Comparison of ENCODE assay signal across 13 cellular contexts in genomic region chr2:224838335-224838734, GRCh38.
DNase-seq lines count a peak whose midpoint lies in the region; ATAC-seq and TF ChIP-seq lines count a peak whose summit lies in the region.
"Had no signal": no experiment of that assay in that cellular context is flagged by ENCODE, and none has a peak within 500 bp of the region (broad histone marks: within the 10 kb centered on the region; RNA-seq: fewer than 3 reads in every experiment).

No MANE protein-coding gene starts in this region.

- H4K20me1 ChIP-seq in IMR-90 (ENCODE audit: insufficient read depth, low read length) = no peaks in the 10 kb centered on the region

- no peak for TF ChIP-seq POLR2A in IMR-90 (IDR thresholded peaks at IDR 0.05; ENCODE audit: low read depth, low read length)

- POLR2A ChIA-PET in IMR-90 (lab: Charles Lee; ENCODE audit: unreplicated experiment) (no interaction called here), RWPE1 (lab: Yijun Ruan, JAX; ENCODE audit: low non-redundant PET) (no interaction called here)

- peak overlapping the region; percentile 67 for H2BK5ac ChIP-seq in IMR-90 (ENCODE audit: low read depth, low read length, poor library complexity, severe bottlenecking)

- no peak overlapping the region for H3K4ac ChIP-seq in IMR-90 (ENCODE audit: low read depth, low read length)

- H3K18ac ChIP-seq in IMR-90 (ENCODE audit: low read depth, low read length) = no peak overlapping the region; the same call in 1 of the 2 replicates

- peak overlapping the region; percentile 11; the same call in 1 of the 2 replicates for H2BK20ac ChIP-seq in IMR-90 (ENCODE audit: low read depth, low read length)

- H3K9ac ChIP-seq in IMR-90 (ENCODE audit: low read depth, low read length) = no peak overlapping the region

- H3K27me3 ChIP-seq in IMR-90 (ENCODE audit: control insufficient read depth, insufficient read depth, low read length) = no peaks in the 10 kb centered on the region
- H3K27me3 ChIP-seq in brain microvascular endothelial cell (replicated peaks) = no peaks in the 10 kb centered on the region
- H3K27me3 ChIP-seq: ovary had no signal

- H3K9me3 ChIP-seq in IMR-90 (ENCODE audit: control insufficient read depth, insufficient read depth, low read length) = peaks cover 3% of the 10 kb centered on the region; the same call in 1 of the 2 replicates
- H3K9me3 ChIP-seq: ovary had no signal

- peak overlapping the region in 1 of 2 experiments; percentile 55; a peak in 1 of 4 replicates for H4K8ac ChIP-seq in IMR-90 (ENCODE audit: low read depth in 2 of 2, low read length in 2 of 2)

- 0 out of 2 replicates have a peak overlapping the region, but pooled peaks have one; percentile 43 for H4K91ac ChIP-seq in IMR-90 (ENCODE audit: insufficient read depth, low read depth, low read length)

- no peak overlapping the region for H3K23ac ChIP-seq in IMR-90 (ENCODE audit: low read depth, low read length)

- H3K4me2 ChIP-seq in IMR-90 (ENCODE audit: low read depth, low read length) = no peak overlapping the region; the same call in 1 of the 2 replicates

- peaks cover 3% of the 10 kb centered on the region for H3K9me1 ChIP-seq in IMR-90 (ENCODE audit: insufficient read depth, low read length)

- H3K14ac ChIP-seq in IMR-90 (replicated peaks; ENCODE audit: low read depth, low read length) = no peak overlapping the region

- no peak overlapping the region for H3K56ac ChIP-seq in IMR-90 (ENCODE audit: extremely low read depth, insufficient read depth, low read length)

- H4K5ac ChIP-seq in IMR-90 (ENCODE audit: low read depth, low read length) = no peak overlapping the region; the same call in 1 of the 2 replicates

- BruUV-seq in IMR-90 (replicated peaks; lab: Mats Ljungman, UMichigan) = no TSS peak

- no peak for TF ChIP-seq RAD21 in IMR-90 (IDR thresholded peaks at IDR 0.05; ENCODE audit: low read length)

- intact Hi-C loops in IMR-90 (cut with micrococcal nuclease) = no loop called here

- H2BK120ac ChIP-seq in IMR-90 (ENCODE audit: low read depth, low read length) = no peak overlapping the region

- dilution Hi-C loops in IMR-90 (cut with HindIII; ENCODE audit: low sequenced_read_pairs, unreplicated experiment) = no loop called here

- in situ Hi-C loops in IMR-90 (cut with MboI; ENCODE audit: low sequenced_read_pairs) (no loop called here), brain microvascular endothelial cell (cut with HindIII; ENCODE audit: low pct_ligation_motif_present, low sequenced_read_pairs) (no loop called here)

- CTCF ChIA-PET in IMR-90 (lab: Yijun Ruan, JAX) (interaction anchor here (1.0 kb wide), 1 partner anchor 164 kb away, joined by 4 read pairs; no protein-coding TSS in a partner anchor), RWPE1 (lab: Yijun Ruan, JAX) (interaction anchor here (1.2 kb wide), 1 partner anchor 11 kb away, joined by 5 read pairs; no protein-coding TSS in a partner anchor)

- peaks cover 0 to 4% of the 10 kb centered on the region in 2 experiments; a peak in 2 of 4 replicates for H3K79me1 ChIP-seq in IMR-90 (ENCODE audit: low read depth in 1 of 2, low read length in 2 of 2)

- H3K4me3 ChIP-seq in IMR-90 (ENCODE audit: insufficient read depth, low read depth, low read length) = no peak overlapping the region
- no peak overlapping the region for H3K4me3 ChIP-seq in brain microvascular endothelial cell (ENCODE audit: low read depth, low read length)
- H3K4me3 ChIP-seq: ovary had no signal

- H3K4me1 ChIP-seq in IMR-90 (ENCODE audit: control insufficient read depth, insufficient read depth, low read length) = peaks cover 4% of the 10 kb centered on the region; the same call in 1 of the 2 replicates

- H2AK9ac ChIP-seq in IMR-90 (replicated peaks; ENCODE audit: low read depth, low read length, poor library complexity) = no peak overlapping the region

- peaks cover 2% of the 10 kb centered on the region; the same call in 1 of the 2 replicates for H3K36me3 ChIP-seq in IMR-90 (ENCODE audit: control insufficient read depth, insufficient read depth, low read length)
- H3K36me3 ChIP-seq in brain microvascular endothelial cell (replicated peaks) = peaks cover 19% of the 10 kb centered on the region
- H3K36me3 ChIP-seq: ovary had no signal

- no peak overlapping the region for H2AK5ac ChIP-seq in IMR-90 (ENCODE audit: low read depth, low read length)

- no peak overlapping the region for H2BK15ac ChIP-seq in IMR-90 (ENCODE audit: low read depth, low read length)

- TF ChIP-seq CTCF in IMR-90 (conservative IDR thresholded peaks at IDR 0.05; ENCODE audit: low read depth, low read length) (no peak), brain microvascular endothelial cell (IDR thresholded peaks at IDR 0.05; ENCODE audit: low read depth, low read length, missing control alignments) (no peak), RWPE1 (conservative IDR thresholded peaks at IDR 0.05; ENCODE audit: low read depth) (no peak)

- no peak overlapping the region for H2AFZ ChIP-seq in IMR-90 (replicated peaks; ENCODE audit: low read length, poor library complexity)

- DNase-seq in AG20443 (ENCODE audit: low spot score) (peak; percentile 33), IMR-90 (peak; percentile 70), brain microvascular endothelial cell (peak; percentile 45), myocyte (ENCODE audit: low read depth) (peak; percentile 78), NCI-H526 (lab: John Stamatoyannopoulos, UW) (no peak), RWPE1 (ENCODE audit: low spot score) (no peak), H4 (ENCODE audit: low spot score) (no peak)
- DNase-seq: activated B cell treated with CpG ODN at 0.5 μM for 24 hours, NCI-H524 treated with DMSO at 0.1 percent for 48 hours, ovary had no signal

- peak; percentile 21; the same call in 1 of the 2 replicates for ATAC-seq in IMR-90 (ENCODE audit: low read depth)
- no peak for ATAC-seq in HG03342 (IDR thresholded peaks at IDR 0.05; ENCODE audit: unreplicated experiment)
- ATAC-seq: Panc1 had no signal

- H3K27ac ChIP-seq in IMR-90 (ENCODE audit: insufficient read depth, low read length) = no peak overlapping the region
- H3K27ac ChIP-seq in brain microvascular endothelial cell = peak overlapping the region; percentile 51
- no peak overlapping the region for H3K27ac ChIP-seq in RWPE1
- H3K27ac ChIP-seq: C4-2B, ovary had no signal

TF ChIP-seq in IMR-90, 13 proteins besides CTCF, POLR2A, EP300 and RAD21:
- TF ChIP-seq RCOR1 (IDR thresholded peaks at IDR 0.05; ENCODE audit: insufficient replicate concordance, low read length) = no peak
- no peak for TF ChIP-seq CHD1 (IDR thresholded peaks at IDR 0.05; ENCODE audit: low read depth, low read length)
- TF ChIP-seq SMC3 (IDR thresholded peaks at IDR 0.05; ENCODE audit: low read depth, low read length) = no peak
- TF ChIP-seq ELK1 (IDR thresholded peaks at IDR 0.05; ENCODE audit: borderline replicate concordance, low read depth, low read length) = no peak

Comparison
In these comparisons a context has a peak if more than half of its experiments do, and no peak if none do; other contexts are left out.
1. DNase-seq: peak in AG20443 (single experiment), IMR-90 (single experiment), brain microvascular endothelial cell (single experiment) and myocyte (single experiment); none in NCI-H526 (0 of 2), RWPE1 (single experiment) and H4 (single experiment).